ENCODE assay signal across 8 cellular contexts in genomic region chr6:3231213-3232016, GRCh38. TPM values are rescaled to one million over a fixed set of nuclear protein-coding genes. Genes with fewer than 3 reads are reported as not detected.
DNase-seq lines count a peak whose midpoint lies in the region; ATAC-seq, FAIRE-seq and TF ChIP-seq lines count a peak whose summit lies in the region.

No MANE protein-coding gene starts in this region.

- peaks cover 39% of the 10 kb centered on the region for H3K27me3 ChIP-seq in NT2/D1 (ENCODE audit: insufficient read depth, insufficient read length)
- peaks cover 70% of the 10 kb centered on the region for H3K27me3 ChIP-seq in effector memory CD4-positive, alpha-beta T cell (replicated peaks; ENCODE audit: control insufficient read depth, insufficient read depth, low read length, poor library complexity, severe bottlenecking)
- H3K27me3 ChIP-seq in lung (ENCODE audit: control insufficient read depth, insufficient read depth), result peaks cover 7% of the 10 kb centered on the region
- H3K27me3 ChIP-seq in suprapubic skin, result peaks cover 59% of the 10 kb centered on the region

- DNase-seq in H54 (ENCODE audit: insufficient read length, low spot score) (peak; percentile 65), NT2/D1 (ENCODE audit: low read depth, low spot score) (peak; percentile 66), lung (ENCODE audit: low spot score) (peak; percentile 84), suprapubic skin (ENCODE audit: low spot score in 2 of 2) (peak in 1 of 2 donors; percentile 81)
- DNase-seq in effector memory CD4-positive, alpha-beta T cell, result no peak

- H3K27ac ChIP-seq in 22Rv1 (peak overlapping the region; percentile 46; the same call in 1 of the 2 replicates), lung (ENCODE audit: low read depth in 1 of 2, low read length in 1 of 2) (peak overlapping the region; percentile 21 to 24), suprapubic skin (peak overlapping the region; percentile 67)
- H3K27ac ChIP-seq in effector memory CD4-positive, alpha-beta T cell (ENCODE audit: insufficient read depth, low read length, poor library complexity, severe bottlenecking), result no peak overlapping the region

- H3K36me3 ChIP-seq in NT2/D1 (ENCODE audit: insufficient read depth, insufficient read length, low read length) (peaks cover 5% of the 10 kb centered on the region), lung (ENCODE audit: control insufficient read depth in 2 of 2, insufficient read depth in 2 of 2, low read length in 2 of 2) (no peaks in the 10 kb centered on the region), suprapubic skin (no peaks in the 10 kb centered on the region)
- no peaks in the 10 kb centered on the region for H3K36me3 ChIP-seq in effector memory CD4-positive, alpha-beta T cell (ENCODE audit: control insufficient read depth, insufficient read depth, low read length)

- no peak for FAIRE-seq in H54 (lab: Jason Lieb, UNC)

- TF ChIP-seq CTCF in 22Rv1 (IDR thresholded peaks at IDR 0.05), result no peak
- TF ChIP-seq CTCF in lung (IDR thresholded peaks at IDR 0.05; ENCODE audit: control extremely low read depth, extremely low read depth), result no peak
- TF ChIP-seq CTCF in suprapubic skin (IDR thresholded peaks at IDR 0.05), result no peak

- WGBS in lung, 2 donors, result 1 to 3% methylated on average over 50 of the region's 50 CpGs
- 3% methylated on average over 50 of the region's 50 CpGs for WGBS in suprapubic skin

- TF ChIP-seq EP300 in suprapubic skin (IDR thresholded peaks at IDR 0.05), result no peak

- H3K9ac ChIP-seq in NT2/D1 (ENCODE audit: insufficient read length, low read depth), result peak overlapping the region; percentile 79

- TF ChIP-seq POLR2A in H54 (IDR thresholded peaks at IDR 0.05; ENCODE audit: low read depth, low read length) (0 out of 2 replicates have a peak, but pooled peaks have one; percentile 14), suprapubic skin (IDR thresholded peaks at IDR 0.05) (no peak)

- H3K9me3 ChIP-seq in NT2/D1 (ENCODE audit: insufficient read depth, low read length), result no peaks in the 10 kb centered on the region
- no peaks in the 10 kb centered on the region for H3K9me3 ChIP-seq in effector memory CD4-positive, alpha-beta T cell (ENCODE audit: control insufficient read depth, low read length)
- H3K9me3 ChIP-seq in lung (ENCODE audit: control insufficient read depth in 2 of 2, insufficient read depth in 1 of 2, low read length in 1 of 2), result peaks cover 0 to 6% of the 10 kb centered on the region in 2 donors
- no peaks in the 10 kb centered on the region for H3K9me3 ChIP-seq in suprapubic skin

- H3K4me3 ChIP-seq in NT2/D1 (ENCODE audit: insufficient read length, low read depth) (peak overlapping the region; percentile 60), lung (peak overlapping the region; percentile 15), suprapubic skin (peak overlapping the region; percentile 53)
- H3K4me3 ChIP-seq in effector memory CD4-positive, alpha-beta T cell (ENCODE audit: insufficient read depth, low read depth, low read length, poor library complexity, severe bottlenecking), result peak overlapping the region; percentile 9

- H3K4me1 ChIP-seq in NT2/D1 (ENCODE audit: insufficient read depth, insufficient read length), result no peaks in the 10 kb centered on the region
- H3K4me1 ChIP-seq in effector memory CD4-positive, alpha-beta T cell (ENCODE audit: control insufficient read depth, insufficient read depth, low read length, poor library complexity, severe bottlenecking), result peaks cover 52% of the 10 kb centered on the region
- peaks cover 0 to 25% of the 10 kb centered on the region in 2 donors for H3K4me1 ChIP-seq in lung (ENCODE audit: control insufficient read depth in 2 of 2, insufficient read depth in 2 of 2, low read length in 2 of 2)
- peaks cover 57% of the 10 kb centered on the region for H3K4me1 ChIP-seq in suprapubic skin

- peak; percentile 69 for ATAC-seq in lung (ENCODE audit: insufficient read depth, low FRiP score)
- no peak for ATAC-seq in HG02623 (IDR thresholded peaks at IDR 0.05; ENCODE audit: unreplicated experiment)
- ATAC-seq in HG03460 (IDR thresholded peaks at IDR 0.05; ENCODE audit: unreplicated experiment), result no peak

RNA-seq across cellular contexts. Expression of gene TUBB2B, which starts 4.0 kb away (rescaled TPM):
- 1 to 10 TPM; 2.8 to 4.3 TPM for total RNA-seq in lung
- polyA plus RNA-seq in lung, result 1 to 10 TPM in 1 of 2 donors, under 1 TPM in 1; 0.85 to 2.4 TPM
- 10 to 100 TPM in 3 of 4 donors, 1 to 10 TPM in 1; 9.2 to 19.3 (median 13.2) TPM for total RNA-seq in suprapubic skin

RNA-seq across cellular contexts. Expression of gene PSMG4, which starts 27.3 kb away (rescaled TPM):
- total RNA-seq in lung (10 to 100 TPM; 14.0 to 21.2 TPM), suprapubic skin (10 to 100 TPM; 11.4 to 32.6 (median 21.1) TPM)
- 10 to 100 TPM; 19.6 to 69.7 TPM for polyA plus RNA-seq in lung

Comparison
In these comparisons a context has a peak if more than half of its experiments do, and no peak if none do; other contexts are left out.
1. DNase-seq: peak in H54 (single experiment), NT2/D1 (single experiment) and lung (single experiment); none in effector memory CD4-positive, alpha-beta T cell (0 of 3).
2. H3K4me3 ChIP-seq: peak in every context shown above with its lines; median percentile 60 in NT2/D1; 53 in suprapubic skin; 15 in lung; 9 in effector memory CD4-positive, alpha-beta T cell.